In the genomic region with DNA sequence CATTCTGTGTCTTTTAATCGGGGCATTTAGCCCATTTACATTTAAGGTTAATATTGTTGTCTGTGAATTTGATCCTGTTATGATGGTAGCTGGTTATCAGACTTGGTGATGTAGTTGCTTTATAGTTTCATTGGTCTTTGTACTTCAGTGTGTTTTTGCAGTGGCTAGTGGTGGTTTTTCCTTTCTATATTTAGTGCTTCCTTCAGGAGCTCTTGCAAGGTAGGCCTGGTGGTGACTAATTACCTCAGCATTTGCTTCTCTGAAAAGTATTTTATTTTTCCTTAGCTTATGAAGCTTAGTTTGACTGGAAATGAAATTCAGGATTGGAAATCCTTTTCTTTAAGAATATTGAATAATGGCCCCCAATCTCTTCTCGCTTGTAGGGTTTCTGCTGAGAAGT, we compare ENCODE assay signal across 1 cellular context.
TF ChIP-seq lines count a peak whose summit lies in the region.

No MANE protein-coding gene starts in this region.

TF ChIP-seq in H1, 55 proteins besides CTCF, POLR2A, EP300 and RAD21 (continued from another document):
- TF ChIP-seq, protein P1, sequence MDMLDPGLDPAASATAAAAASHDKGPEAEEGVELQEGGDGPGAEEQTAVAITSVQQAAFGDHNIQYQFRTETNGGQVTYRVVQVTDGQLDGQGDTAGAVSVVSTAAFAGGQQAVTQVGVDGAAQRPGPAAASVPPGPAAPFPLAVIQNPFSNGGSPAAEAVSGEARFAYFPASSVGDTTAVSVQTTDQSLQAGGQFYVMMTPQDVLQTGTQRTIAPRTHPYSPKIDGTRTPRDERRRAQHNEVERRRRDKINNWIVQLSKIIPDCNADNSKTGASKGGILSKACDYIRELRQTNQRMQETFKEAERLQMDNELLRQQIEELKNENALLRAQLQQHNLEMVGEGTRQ (IDR thresholded peaks at IDR 0.05; ENCODE audit: low read length): no peak
- no peak for TF ChIP-seq TEAD4 (IDR thresholded peaks at IDR 0.05; ENCODE audit: low read depth, low read length)
